Comparison of ENCODE assay signal across 1 cellular context in genomic region chr9:121735792-121736130, GRCh38.
TF ChIP-seq lines count a peak whose summit lies in the region.

No MANE protein-coding gene starts in this region.

TF ChIP-seq in WTC11, 78 proteins besides CTCF, POLR2A, EP300 and RAD21 (continued from another document):
- TF ChIP-seq E2F4 (CRISPR knock-in tag; IDR thresholded peaks at IDR 0.05; ENCODE audit: borderline replicate concordance, low read depth) (no peak), PREB (CRISPR knock-in tag; IDR thresholded peaks at IDR 0.05; ENCODE audit: borderline replicate concordance) (no peak), ZNF423 (CRISPR knock-in tag; IDR thresholded peaks at IDR 0.05) (no peak), TP53 (CRISPR knock-in tag; IDR thresholded peaks at IDR 0.05) (no peak), TCF7 (CRISPR knock-in tag; IDR thresholded peaks at IDR 0.05; ENCODE audit: low read depth) (no peak), ZNF121 (CRISPR knock-in tag; IDR thresholded peaks at IDR 0.05) (no peak), ZNF512 (CRISPR knock-in tag; IDR thresholded peaks at IDR 0.05; ENCODE audit: borderline replicate concordance) (no peak), NR3C1 (CRISPR knock-in tag; conservative IDR thresholded peaks at IDR 0.05; ENCODE audit: low read depth) (no peak)
